ENCODE assay signal across 14 cellular contexts in genomic region chr1:35062518-35063196, GRCh38. TPM values are rescaled to one million over a fixed set of nuclear protein-coding genes. Genes with fewer than 3 reads are reported as not detected.
A peak's percentile ranks its signal among the peaks of the same experiment; 100 is the strongest.
DNase-seq lines count a peak whose midpoint lies in the region; ATAC-seq and TF ChIP-seq lines count a peak whose summit lies in the region.
"Had no signal": no experiment of that assay in that cellular context is flagged by ENCODE, and none has a peak within 500 bp of the region (broad histone marks: within the 10 kb centered on the region; RNA-seq: fewer than 3 reads in every experiment).

No MANE protein-coding gene starts in this region.

- H3K79me2 ChIP-seq in OCI-LY7 (ENCODE audit: insufficient read depth, low read depth, low read length) (no peaks in the 10 kb centered on the region), mammary epithelial cell (ENCODE audit: insufficient read depth, low read length) (no peaks in the 10 kb centered on the region)

- no peak overlapping the region for H3K9ac ChIP-seq in mammary epithelial cell (ENCODE audit: insufficient read depth, low read length)

- POLR2A ChIA-PET in OCI-LY7 (lab: Charles Lee): interaction anchor here (0.6 to 1.2 kb wide), 2 partner anchors 34 to 57 kb away, joined by 3 to 6 read pairs; no protein-coding TSS in a partner anchor

- H3K4me3 ChIP-seq in OCI-LY7 (ENCODE audit: low read depth, low read length, poor library complexity, severe bottlenecking) (no peak overlapping the region), mammary epithelial cell (replicated peaks in 1 of 3; ENCODE audit: insufficient read depth in 1 of 3, low read depth in 2 of 3, low read length in 3 of 3) (no peak overlapping the region)

- BruUV-seq in OCI-LY7 (replicated peaks; lab: Mats Ljungman, UMichigan) (no TSS peak), mammary epithelial cell (replicated peaks; lab: Mats Ljungman, UMichigan) (no TSS peak)

- WGBS in mammary epithelial cell (ENCODE audit: low coverage, missing lambda C conversion rate): 41% methylated on average over 4 of the region's 4 CpGs

- H4K20me1 ChIP-seq in OCI-LY7 (ENCODE audit: insufficient read depth, low read length): no peaks in the 10 kb centered on the region
- no peaks in the 10 kb centered on the region for H4K20me1 ChIP-seq in mammary epithelial cell (ENCODE audit: insufficient read depth, low read length)

- peak; percentile 80 for DNase-seq in HCEC 1CT
- DNase-seq in OCI-LY7 (ENCODE audit: low spot score): peak; percentile 4
- peak; percentile 31 for DNase-seq in mammary epithelial cell
- DNase-seq in pons (ENCODE audit: low spot score): peak; percentile 9
- DNase-seq in anterior cingulate cortex (lab: John Stamatoyannopoulos, UW): no peak
- DNase-seq: activated CD8-positive, alpha-beta memory T cell treated with anti-CD3 and anti-CD28 coated beads, Interleukin-2, amount 10 ng/mL, durations not matched to agents 7 days and 5 days; amniotic stem cell; occipital lobe; stimulated activated naive CD4-positive, alpha-beta T cell; T-helper 1 cell had no signal

- dilution Hi-C loops in mammary epithelial cell (cut with HindIII; ENCODE audit: low sequenced_read_pairs): no loop called here

- H3K9me2 ChIP-seq in OCI-LY7 (ENCODE audit: insufficient read depth, low read length): no peaks in the 10 kb centered on the region

- CTCF ChIA-PET in OCI-LY7 (lab: Charles Lee; ENCODE audit: unreplicated experiment) (no interaction called here), mammary epithelial cell (lab: Charles Lee; ENCODE audit: low non-redundant PET) (no interaction called here)

- no peaks in the 10 kb centered on the region for H3K27me3 ChIP-seq in mammary epithelial cell (ENCODE audit: insufficient read depth, low read length)

- TF ChIP-seq CTCF in OCI-LY7 (conservative IDR thresholded peaks at IDR 0.05; ENCODE audit: low read length): no peak
- no peak for TF ChIP-seq CTCF in mammary epithelial cell (conservative IDR thresholded peaks at IDR 0.05 in 1 of 2, IDR thresholded peaks at IDR 0.05 in 1 of 2; ENCODE audit: extremely low read depth in 1 of 2, insufficient read depth in 1 of 2, low read depth in 1 of 2, low read length in 2 of 2)

- intact Hi-C loops in OCI-LY7 (cut with micrococcal nuclease; ENCODE audit: unreplicated experiment) (no loop called here), mammary epithelial cell (cut with micrococcal nuclease) (no loop called here)

- H3K27ac ChIP-seq in OCI-LY7 (ENCODE audit: low read depth, low read length, poor library complexity, severe bottlenecking): no peak overlapping the region
- no peak overlapping the region for H3K27ac ChIP-seq in mammary epithelial cell (ENCODE audit: insufficient read depth, low read depth, low read length)
- H3K27ac ChIP-seq: epithelial cell of prostate had no signal

- no peak for ATAC-seq in GM18858 (IDR thresholded peaks at IDR 0.05; ENCODE audit: unreplicated experiment)
- ATAC-seq in HG02763 (IDR thresholded peaks at IDR 0.05; ENCODE audit: unreplicated experiment): no peak
- no peak for ATAC-seq in HG03039 (IDR thresholded peaks at IDR 0.05; ENCODE audit: unreplicated experiment)
- ATAC-seq: activated CD8-positive, alpha-beta memory T cell treated with anti-CD3 and anti-CD28 coated beads, Interleukin-2, amount 10 ng/mL, durations not matched to agents 7 days and 5 days had no signal

- in situ Hi-C loops in mammary epithelial cell (cut with MboI; ENCODE audit: low sequenced_read_pairs in 2 of 2): no loop called here

- H3K9me3 ChIP-seq in OCI-LY7 (ENCODE audit: low read length) (no peaks in the 10 kb centered on the region), mammary epithelial cell (replicated peaks; ENCODE audit: insufficient read depth, low read length) (no peaks in the 10 kb centered on the region)

- H2AFZ ChIP-seq in OCI-LY7 (ENCODE audit: low read length): no peak overlapping the region
- H2AFZ ChIP-seq in mammary epithelial cell (ENCODE audit: low read depth, low read length): peak overlapping the region; percentile 59

- H3K36me3 ChIP-seq in OCI-LY7 (ENCODE audit: insufficient read depth, low read length) (no peaks in the 10 kb centered on the region), mammary epithelial cell (ENCODE audit: insufficient read depth, low read length) (no peaks in the 10 kb centered on the region)

- H3K4me2 ChIP-seq in OCI-LY7 (ENCODE audit: low read length) (no peak overlapping the region), mammary epithelial cell (ENCODE audit: insufficient read depth, low read depth, low read length) (no peak overlapping the region)

- H3K4me1 ChIP-seq in OCI-LY7 (ENCODE audit: insufficient read depth, low read length, poor library complexity, severe bottlenecking): no peaks in the 10 kb centered on the region
- H3K4me1 ChIP-seq in mammary epithelial cell (ENCODE audit: insufficient read depth, low read length): no peaks in the 10 kb centered on the region

RNA-seq across cellular contexts. Expression of gene ZMYM1, which starts 16.5 kb away (rescaled TPM):
- 6.1 and 6.9 TPM in 2 replicates for total RNA-seq in OCI-LY7 (2014; rRNA removed; shearing (Covaris generic))
- total RNA-seq in OCI-LY7 (2022) (9.5 and 13.8 TPM in 2 replicates), mammary epithelial cell (10 to 100 TPM; 20.6 to 38.5 TPM)
- 10.2 TPM for polyA plus RNA-seq in mammary epithelial cell
- polyA minus RNA-seq in mammary epithelial cell: 47.1 TPM

RNA-seq across cellular contexts. Expression of gene ZMYM6, which starts 30.9 kb away (rescaled TPM):
- total RNA-seq in OCI-LY7 (2014; rRNA removed; shearing (Covaris generic)): 10.9 and 11.4 TPM in 2 replicates
- total RNA-seq in OCI-LY7 (2022) (24.2 and 30.5 TPM in 2 replicates), mammary epithelial cell (10 to 100 TPM; 22.1 to 35.7 TPM)
- polyA plus RNA-seq in mammary epithelial cell: 4.7 TPM
- 27.6 TPM for polyA minus RNA-seq in mammary epithelial cell

Comparison
In these comparisons a context has a peak if more than half of its experiments do, and no peak if none do; other contexts are left out.
1. DNase-seq: peak in HCEC 1CT (single experiment), OCI-LY7 (single experiment), mammary epithelial cell (single experiment) and pons (single experiment); none in anterior cingulate cortex (0 of 58).